8 cellular contexts compared by ENCODE assay signal in genomic region chr19:14149011-14149410, GRCh38. TPM values are rescaled to one million over a fixed set of nuclear protein-coding genes. Genes with fewer than 3 reads are reported as not detected.
A peak's percentile ranks its signal among the peaks of the same experiment; 100 is the strongest.
DNase-seq lines count a peak whose midpoint lies in the region; ATAC-seq and TF ChIP-seq lines count a peak whose summit lies in the region.
"Had no signal": no experiment of that assay in that cellular context is flagged by ENCODE, and none has a peak within 500 bp of the region (broad histone marks: within the 10 kb centered on the region; RNA-seq: fewer than 3 reads in every experiment).

No MANE protein-coding gene starts in this region.

- no peak overlapping the region; a peak in 1 of 5 replicates for H3K4me3 Mint-ChIP-seq in H9
- H3K4me3 Mint-ChIP-seq in activated T-helper 2 cell treated with anti-CD3 and anti-CD28 coated beads, Interferon-gamma antibody, Interleukin-2, Interleukin-4, amounts not matched to agents 10 μg/mL and 5 μg/mL and 100 μg/mL, durations not matched to agents 14 hours and 24 hours and 36 hours (ENCODE audit: low read depth) = peak overlapping the region; percentile 75
- peak overlapping the region; percentile 78 to 89 (median 83) for H3K4me3 Mint-ChIP-seq in immature natural killer cell
- H3K4me3 Mint-ChIP-seq in stimulated activated naive B cell treated with anti-CD40 and anti-IgM and Interleukin-4, amounts not matched to agents 10 μg/mL and 1 μg/mL and 100 μg/mL, for 72 hours = peak overlapping the region; percentile 71 to 73
- H3K4me3 Mint-ChIP-seq in chondrocyte (ENCODE audit: unreplicated experiment) = no peak overlapping the region

- H3K14ac ChIP-seq in H9 (ENCODE audit: insufficient read depth, low read length) = no peak overlapping the region

- H3K27me3 ChIP-seq in H9 (ENCODE audit: insufficient read depth, low read length) = no peaks in the 10 kb centered on the region

- DNase-seq in H9 (no peak), immature natural killer cell (no peak), NCI-H1048 (lab: John Stamatoyannopoulos, UW) (no peak), LoVo (ENCODE audit: low spot score) (no peak), chondrocyte (ENCODE audit: low spot score) (no peak)
- no peak for DNase-seq in activated T-helper 2 cell treated with anti-CD3 and anti-CD28 coated beads, Interferon-gamma antibody, Interleukin-2, Interleukin-4, amounts not matched to agents 10 μg/mL and 5 μg/mL and 100 μg/mL, durations not matched to agents 14 hours and 24 hours and 36 hours (ENCODE audit: low spot score)
- no peak for DNase-seq in stimulated activated naive B cell treated with anti-CD40 and anti-IgM and Interleukin-4, amounts not matched to agents 10 μg/mL and 1 μg/mL and 100 μg/mL, for 72 hours
- DNase-seq: NK-92 treated with Interleukin-12 subunit alpha and Interleukin-12 subunit beta, amount 100 ng/mL, for 24 hours had no signal

- H2BK15ac ChIP-seq in H9 (ENCODE audit: low read depth, low read length) = no peak overlapping the region

- no peaks in the 10 kb centered on the region for H3K23me2 ChIP-seq in H9 (ENCODE audit: insufficient read length, low read depth, low read length, poor library complexity, severe bottlenecking)

- H4K8ac ChIP-seq in H9 (replicated peaks; ENCODE audit: insufficient read length, low read depth, low read length) = no peak overlapping the region

- no peak overlapping the region for H2AFZ ChIP-seq in H9 (ENCODE audit: low read length)

- H3K27ac Mint-ChIP-seq in H9 (peak overlapping the region; percentile 72 to 91 (median 73); a peak in 3 of 7 replicates), immature natural killer cell (peak overlapping the region; percentile 92 to 99 (median 96)), chondrocyte (ENCODE audit: unreplicated experiment) (no peak overlapping the region)
- peak overlapping the region; percentile 87 for H3K27ac Mint-ChIP-seq in activated T-helper 2 cell treated with anti-CD3 and anti-CD28 coated beads, Interferon-gamma antibody, Interleukin-2, Interleukin-4, amounts not matched to agents 10 μg/mL and 5 μg/mL and 100 μg/mL, durations not matched to agents 14 hours and 24 hours and 36 hours
- H3K27ac Mint-ChIP-seq in stimulated activated naive B cell treated with anti-CD40 and anti-IgM and Interleukin-4, amounts not matched to agents 10 μg/mL and 1 μg/mL and 100 μg/mL, for 72 hours = peak overlapping the region; percentile 85

- intact Hi-C loops in activated T-helper 2 cell treated with anti-CD3 and anti-CD28 coated beads, Interferon-gamma antibody, Interleukin-2, Interleukin-4, amounts not matched to agents 10 μg/mL and 5 μg/mL and 100 μg/mL, durations not matched to agents 14 hours and 24 hours and 36 hours (cut with micrococcal nuclease) = no loop called here

- H3K9me3 Mint-ChIP-seq in H9 (no peaks in the 10 kb centered on the region), immature natural killer cell (no peaks in the 10 kb centered on the region), chondrocyte (ENCODE audit: low read depth) (no peaks in the 10 kb centered on the region)
- no peaks in the 10 kb centered on the region for H3K9me3 Mint-ChIP-seq in activated T-helper 2 cell treated with anti-CD3 and anti-CD28 coated beads, Interferon-gamma antibody, Interleukin-2, Interleukin-4, amounts not matched to agents 10 μg/mL and 5 μg/mL and 100 μg/mL, durations not matched to agents 14 hours and 24 hours and 36 hours
- no peaks in the 10 kb centered on the region for H3K9me3 Mint-ChIP-seq in stimulated activated naive B cell treated with anti-CD40 and anti-IgM and Interleukin-4, amounts not matched to agents 10 μg/mL and 1 μg/mL and 100 μg/mL, for 72 hours

- H4K20me1 ChIP-seq in H9 (ENCODE audit: control insufficient read depth, insufficient read depth, insufficient read length) = no peaks in the 10 kb centered on the region

- H4K91ac ChIP-seq in H9 (ENCODE audit: insufficient read length, low read depth, low read length) = no peak overlapping the region

- TF ChIP-seq CTCF in H9 (conservative IDR thresholded peaks at IDR 0.05) (no peak), chondrocyte (IDR thresholded peaks at IDR 0.05) (no peak)

- no peak overlapping the region for H2BK5ac ChIP-seq in H9 (ENCODE audit: insufficient read length, low read length)

- H3K23ac ChIP-seq in H9 (ENCODE audit: insufficient read length, low read depth, low read length) = no peak overlapping the region

- H2AK5ac ChIP-seq in H9 (ENCODE audit: insufficient read length, low read length) = no peak overlapping the region

- no peaks in the 10 kb centered on the region for H3K79me1 ChIP-seq in H9 (ENCODE audit: insufficient read depth, low read depth, low read length, poor library complexity, severe bottlenecking)

- no peak overlapping the region for H3K9ac ChIP-seq in H9 (ENCODE audit: extremely low read depth, insufficient read length, low read length)

- no peak overlapping the region for H2BK120ac ChIP-seq in H9 (ENCODE audit: low read depth, low read length, poor library complexity, severe bottlenecking)

- no peak overlapping the region for H3T11ph ChIP-seq in H9 (ENCODE audit: low read length)

- H3K27ac ChIP-seq in H9 (ENCODE audit: insufficient read length, low read depth, low read length) = no peak overlapping the region

- H3K4me1 Mint-ChIP-seq in H9 = peaks cover 22 to 36% of the 10 kb centered on the region in 2 experiments
- peaks cover 30% of the 10 kb centered on the region for H3K4me1 Mint-ChIP-seq in activated T-helper 2 cell treated with anti-CD3 and anti-CD28 coated beads, Interferon-gamma antibody, Interleukin-2, Interleukin-4, amounts not matched to agents 10 μg/mL and 5 μg/mL and 100 μg/mL, durations not matched to agents 14 hours and 24 hours and 36 hours (ENCODE audit: low read depth)
- peaks cover 26 to 30% of the 10 kb centered on the region in 2 donors for H3K4me1 Mint-ChIP-seq in immature natural killer cell
- peaks cover 19 to 40% of the 10 kb centered on the region in 2 donors for H3K4me1 Mint-ChIP-seq in stimulated activated naive B cell treated with anti-CD40 and anti-IgM and Interleukin-4, amounts not matched to agents 10 μg/mL and 1 μg/mL and 100 μg/mL, for 72 hours
- H3K4me1 Mint-ChIP-seq in chondrocyte (ENCODE audit: low read depth) = peaks cover 36% of the 10 kb centered on the region

- H2BK20ac ChIP-seq in H9 (ENCODE audit: low read depth, low read length, poor library complexity, severe bottlenecking) = no peak overlapping the region

- H3K4ac ChIP-seq in H9 (ENCODE audit: low read depth, low read length) = no peak overlapping the region

- H3K9me3 ChIP-seq in H9 (ENCODE audit: control insufficient read depth, low read depth, low read length) = no peaks in the 10 kb centered on the region

- no CpG with 5 or more reads among the region's 10 CpGs for WGBS in H9 (ENCODE audit: extremely low coverage, insufficient read length, low lambda C conversion rate)

- no peak overlapping the region for H3K18ac ChIP-seq in H9 (ENCODE audit: insufficient read length, low read depth, low read length)

- H3K4me2 ChIP-seq in H9 (ENCODE audit: insufficient read depth, insufficient read length, low read length) = no peak overlapping the region

- no peak overlapping the region for H3K56ac ChIP-seq in H9 (ENCODE audit: insufficient read length, low read depth, low read length)

- no peaks in the 10 kb centered on the region; the same call in 1 of the 2 replicates for H3K27me3 Mint-ChIP-seq in H9 (ENCODE audit: low read depth)
- no peaks in the 10 kb centered on the region for H3K27me3 Mint-ChIP-seq in activated T-helper 2 cell treated with anti-CD3 and anti-CD28 coated beads, Interferon-gamma antibody, Interleukin-2, Interleukin-4, amounts not matched to agents 10 μg/mL and 5 μg/mL and 100 μg/mL, durations not matched to agents 14 hours and 24 hours and 36 hours (ENCODE audit: low read depth)
- H3K27me3 Mint-ChIP-seq in immature natural killer cell (ENCODE audit: low read depth in 3 of 3) = peaks cover 0 to 2% (median 0%) of the 10 kb centered on the region in 3 donors
- no peaks in the 10 kb centered on the region for H3K27me3 Mint-ChIP-seq in stimulated activated naive B cell treated with anti-CD40 and anti-IgM and Interleukin-4, amounts not matched to agents 10 μg/mL and 1 μg/mL and 100 μg/mL, for 72 hours
- H3K27me3 Mint-ChIP-seq in chondrocyte (ENCODE audit: low read depth) = no peaks in the 10 kb centered on the region

- no peaks in the 10 kb centered on the region for H3K4me1 ChIP-seq in H9 (ENCODE audit: insufficient read depth, low read length)

- H3K36me3 Mint-ChIP-seq in H9 (ENCODE audit: insufficient read depth in 1 of 3, low read depth in 3 of 3) (peaks cover 12 to 21% (median 21%) of the 10 kb centered on the region in 3 experiments; a peak in 6 of 7 replicates), immature natural killer cell (peaks cover 0 to 4% (median 0%) of the 10 kb centered on the region in 3 donors), chondrocyte (ENCODE audit: low read depth) (peaks cover 4% of the 10 kb centered on the region)
- H3K36me3 Mint-ChIP-seq in activated T-helper 2 cell treated with anti-CD3 and anti-CD28 coated beads, Interferon-gamma antibody, Interleukin-2, Interleukin-4, amounts not matched to agents 10 μg/mL and 5 μg/mL and 100 μg/mL, durations not matched to agents 14 hours and 24 hours and 36 hours (ENCODE audit: low read depth) = no peaks in the 10 kb centered on the region
- H3K36me3 Mint-ChIP-seq in stimulated activated naive B cell treated with anti-CD40 and anti-IgM and Interleukin-4, amounts not matched to agents 10 μg/mL and 1 μg/mL and 100 μg/mL, for 72 hours = peaks cover 2 to 4% of the 10 kb centered on the region in 2 donors

- no peak for ATAC-seq in stimulated activated naive B cell treated with anti-CD40 and anti-IgM and Interleukin-4, amounts not matched to agents 10 μg/mL and 1 μg/mL and 100 μg/mL, for 72 hours (replicated peaks)

- no peak overlapping the region for H2BK12ac ChIP-seq in H9 (ENCODE audit: insufficient read length, low read depth, low read length)

- no peaks in the 10 kb centered on the region for H3K79me2 ChIP-seq in H9 (ENCODE audit: insufficient read depth, low read length)

- H4K5ac ChIP-seq in H9 (ENCODE audit: insufficient read length, low read depth, low read length) = no peak overlapping the region

RNA-seq across cellular contexts. Expression of gene ASF1B, which starts 12.6 kb away (rescaled TPM):
- total RNA-seq in H9 (2021) (46.6 and 46.8 TPM in 2 replicates), chondrocyte (2.8 to 11.3 TPM (median 3.6 TPM) in 3 replicates)
- total RNA-seq in activated T-helper 2 cell treated with anti-CD3 and anti-CD28 coated beads, Interferon-gamma antibody, Interleukin-2, Interleukin-4, amounts not matched to agents 10 μg/mL and 5 μg/mL and 100 μg/mL, durations not matched to agents 14 hours and 24 hours and 36 hours = 83.4 and 88.9 TPM in 2 replicates
- polyA plus RNA-seq in immature natural killer cell = 10 to 100 TPM in 1 of 3 donors, 1 to 10 TPM in 2; 7.0 to 11.8 (median 9.7) TPM

RNA-seq across cellular contexts. Expression of gene PRKACA, which starts 31.4 kb away (rescaled TPM):
- total RNA-seq in H9 (2021) (51.8 and 56.0 TPM in 2 replicates), chondrocyte (81.4 to 103 TPM (median 88.2 TPM) in 3 replicates)
- 75.4 and 76.8 TPM in 2 replicates for total RNA-seq in activated T-helper 2 cell treated with anti-CD3 and anti-CD28 coated beads, Interferon-gamma antibody, Interleukin-2, Interleukin-4, amounts not matched to agents 10 μg/mL and 5 μg/mL and 100 μg/mL, durations not matched to agents 14 hours and 24 hours and 36 hours
- polyA plus RNA-seq in immature natural killer cell = 1 to 10 TPM in 2 of 3 donors, under 1 TPM in 1; 0.64 to 1.7 (median 1.4) TPM

RNA-seq across cellular contexts. Expression of gene ADGRL1, which starts 57.0 kb away (rescaled TPM):
- 116 and 117 TPM in 2 replicates for total RNA-seq in H9 (2021)
- total RNA-seq in activated T-helper 2 cell treated with anti-CD3 and anti-CD28 coated beads, Interferon-gamma antibody, Interleukin-2, Interleukin-4, amounts not matched to agents 10 μg/mL and 5 μg/mL and 100 μg/mL, durations not matched to agents 14 hours and 24 hours and 36 hours = 10.7 and 11.3 TPM in 2 replicates
- 1 to 10 TPM in 1 of 3 donors, under 1 TPM in 2; 0.52 to 2.1 (median 0.53) TPM for polyA plus RNA-seq in immature natural killer cell
- 32.1 to 33.0 TPM (median 32.2 TPM) in 3 replicates for total RNA-seq in chondrocyte

RNA-seq across cellular contexts. Expression of gene SAMD1, which starts 58.5 kb away (rescaled TPM):
- total RNA-seq in H9 (2021) (104 and 108 TPM in 2 replicates), chondrocyte (41.8 to 48.8 TPM (median 42.5 TPM) in 3 replicates)
- 131 and 136 TPM in 2 replicates for total RNA-seq in activated T-helper 2 cell treated with anti-CD3 and anti-CD28 coated beads, Interferon-gamma antibody, Interleukin-2, Interleukin-4, amounts not matched to agents 10 μg/mL and 5 μg/mL and 100 μg/mL, durations not matched to agents 14 hours and 24 hours and 36 hours
- polyA plus RNA-seq in immature natural killer cell = 1 to 10 TPM in 2 of 3 donors, not detected in 1; 1.6 to 3.1 TPM

Comparison
In these comparisons a context has a peak if more than half of its experiments do, and no peak if none do; other contexts are left out.
1. H3K4me3 Mint-ChIP-seq: peak in activated T-helper 2 cell treated with anti-CD3 and anti-CD28 coated beads, Interferon-gamma antibody, Interleukin-2, Interleukin-4, amounts not matched to agents 10 μg/mL and 5 μg/mL and 100 μg/mL, durations not matched to agents 14 hours and 24 hours and 36 hours (single experiment), immature natural killer cell (5 of 5) and stimulated activated naive B cell treated with anti-CD40 and anti-IgM and Interleukin-4, amounts not matched to agents 10 μg/mL and 1 μg/mL and 100 μg/mL, for 72 hours (2 of 2); none in H9 (0 of 2) and chondrocyte (single experiment).